Comparison of ENCODE assay signal across 8 cellular contexts in genomic region chr2:201070966-201071304, GRCh38. TPM values are rescaled to one million over a fixed set of nuclear protein-coding genes. Genes with fewer than 3 reads are reported as not detected.
DNase-seq lines count a peak whose midpoint lies in the region; ATAC-seq, FAIRE-seq and TF ChIP-seq lines count a peak whose summit lies in the region.

No MANE protein-coding gene starts in this region.

- H3K36me3 ChIP-seq in right atrium auricular region (no peaks in the 10 kb centered on the region), endothelial cell of umbilical vein (ENCODE audit: control insufficient read depth in 2 of 2, extremely low read depth in 1 of 2, insufficient read depth in 2 of 2, low read length in 2 of 2) (no peaks in the 10 kb centered on the region), neuron (ENCODE audit: insufficient read depth, low read length) (no peaks in the 10 kb centered on the region)

- DNase-seq in right atrium auricular region (ENCODE audit: low spot score) (no peak), Right ventricle myocardium inferior (ENCODE audit: missing footprints) (no peak), RWPE1 (ENCODE audit: low spot score) (peak; percentile 42), endothelial cell of umbilical vein (ENCODE audit: low read depth, low spot score) (no peak), COR-L47 (lab: John Stamatoyannopoulos, UW) (no peak), MV-4-11 (lab: John Stamatoyannopoulos, UW) (no peak)
- DNase-seq in stimulated activated CD4-positive, alpha-beta T cell treated with anti-CD3 and anti-CD28 coated beads, Interleukin-12 subunit alpha, Interleukin-12 subunit beta, amount 100 ng/mL, for 4 hours, result no peak

- TF ChIP-seq CTCF in right atrium auricular region (IDR thresholded peaks at IDR 0.05) (no peak), RWPE1 (conservative IDR thresholded peaks at IDR 0.05; ENCODE audit: low read depth) (no peak), endothelial cell of umbilical vein (IDR thresholded peaks at IDR 0.05; ENCODE audit: extremely low read depth in 1 of 2, insufficient read depth in 1 of 2, low read depth in 1 of 2, low read length in 2 of 2) (no peak)

- peak overlapping the region; percentile 95 for H3K9ac ChIP-seq in endothelial cell of umbilical vein (replicated peaks; ENCODE audit: extremely low read depth, insufficient read depth, low read length)

- H3K79me2 ChIP-seq in endothelial cell of umbilical vein (ENCODE audit: control insufficient read depth, insufficient read depth, low read length), result peaks cover 73% of the 10 kb centered on the region

- FAIRE-seq in endothelial cell of umbilical vein (lab: Jason Lieb, UNC), result no peak

- dilution Hi-C loops in endothelial cell of umbilical vein (cut with MboI; ENCODE audit: extremely low pct_ligation_motif_present, low sequenced_read_pairs), result no loop called here

- ATAC-seq in Right ventricle myocardium inferior, result no peak

- H3K4me2 ChIP-seq in endothelial cell of umbilical vein (ENCODE audit: insufficient read depth, low read length), result peak overlapping the region; percentile 98

- H3K4me3 ChIP-seq in right atrium auricular region, result peak overlapping the region; percentile 86 to 98
- H3K4me3 ChIP-seq in endothelial cell of umbilical vein (replicated peaks in 1 of 3; ENCODE audit: insufficient read depth in 1 of 3, low read depth in 1 of 3, low read length in 3 of 3), result peak overlapping the region; percentile 94 to 99 (median 94)
- H3K4me3 ChIP-seq in neuron (ENCODE audit: low read length), result peak overlapping the region; percentile 82

- peaks cover 0 to 44% of the 10 kb centered on the region in 2 donors for H3K4me1 ChIP-seq in right atrium auricular region
- peaks cover 34% of the 10 kb centered on the region for H3K4me1 ChIP-seq in endothelial cell of umbilical vein (ENCODE audit: control insufficient read depth, extremely low read depth, insufficient read depth, low read length)
- H3K4me1 ChIP-seq in neuron (ENCODE audit: insufficient read depth, low read length), result peaks cover 20% of the 10 kb centered on the region

- BruUV-seq in endothelial cell of umbilical vein (replicated peaks; lab: Mats Ljungman, UMichigan), result no TSS peak

- CTCF ChIA-PET in RWPE1 (lab: Yijun Ruan, JAX), result interaction anchor here (0.8 to 1.0 kb wide), 2 partner anchors 106 to 358 kb away, joined by 4 read pairs; no protein-coding TSS in a partner anchor
- CTCF ChIA-PET in endothelial cell of umbilical vein (lab: Charles Lee), result interaction anchor here (0.8 to 3.9 kb wide), 6 partner anchors 83 to 170 kb away, joined by 3 to 43 read pairs (median 6); partner anchors contain the start of gene CASP10

- H3K9me3 ChIP-seq in right atrium auricular region (no peaks in the 10 kb centered on the region), endothelial cell of umbilical vein (replicated peaks; ENCODE audit: control insufficient read depth, insufficient read depth, low read length) (no peaks in the 10 kb centered on the region), neuron (ENCODE audit: low read length) (no peaks in the 10 kb centered on the region)

- no peak for TF ChIP-seq POLR2A in endothelial cell of umbilical vein (IDR thresholded peaks at IDR 0.05; ENCODE audit: low read depth, low read length)

- POLR2A ChIA-PET in RWPE1 (lab: Yijun Ruan, JAX; ENCODE audit: low non-redundant PET), result no interaction called here
- POLR2A ChIA-PET in endothelial cell of umbilical vein (lab: Charles Lee), result interaction anchor here (0.7 kb wide), 1 partner anchor 56 kb away, joined by 3 read pairs; no protein-coding TSS in a partner anchor

- no peaks in the 10 kb centered on the region for H3K27me3 ChIP-seq in right atrium auricular region
- no peaks in the 10 kb centered on the region for H3K27me3 ChIP-seq in endothelial cell of umbilical vein (ENCODE audit: control insufficient read depth in 2 of 2, insufficient read depth in 2 of 2, low read length in 2 of 2)
- no peaks in the 10 kb centered on the region for H3K27me3 ChIP-seq in neuron (ENCODE audit: insufficient read depth, low read length)

- H3K27ac ChIP-seq in right atrium auricular region (peak overlapping the region; percentile 86 to 89), RWPE1 (peak overlapping the region; percentile 82), endothelial cell of umbilical vein (ENCODE audit: insufficient read depth, low read depth, low read length) (peak overlapping the region; percentile 94)

- no peaks in the 10 kb centered on the region for H3K9me1 ChIP-seq in endothelial cell of umbilical vein (replicated peaks; ENCODE audit: control insufficient read depth, extremely low read depth, insufficient read depth, low read length)

- peaks cover 3% of the 10 kb centered on the region for H4K20me1 ChIP-seq in endothelial cell of umbilical vein (replicated peaks; ENCODE audit: control insufficient read depth, extremely low read depth, insufficient read depth, low read length)

- peak overlapping the region; percentile 96 for H2AFZ ChIP-seq in endothelial cell of umbilical vein (ENCODE audit: low read depth, low read length)
- H2AFZ ChIP-seq in neuron (ENCODE audit: low read depth, low read length), result peak overlapping the region; percentile 66

- intact Hi-C loops in Right ventricle myocardium inferior (cut with DNase I), result loop anchor here (1.0 to 5.0 kb wide), 4 partner anchors 46 to 108 kb away; partner anchors contain the start of genes CFLAR and ORC2
- intact Hi-C loops in endothelial cell of umbilical vein (cut with micrococcal nuclease), result loop anchor here (1.0 to 5.0 kb wide), 5 partner anchors 46 to 359 kb away; partner anchors contain the start of gene ORC2

TF ChIP-seq in endothelial cell of umbilical vein, 7 proteins besides CTCF, POLR2A, EP300 and RAD21:
- TF ChIP-seq JUN (IDR thresholded peaks at IDR 0.05; ENCODE audit: borderline replicate concordance, insufficient read depth, insufficient read length, low read depth) (no peak), POLR2AphosphoS5 (IDR thresholded peaks at IDR 0.05; ENCODE audit: insufficient read depth, low read depth, low read length) (no peak), MYC (IDR thresholded peaks at IDR 0.05; ENCODE audit: low read depth, low read length) (no peak), MAX (IDR thresholded peaks at IDR 0.05; ENCODE audit: insufficient read depth, insufficient read length) (no peak), FOS (IDR thresholded peaks at IDR 0.05; ENCODE audit: borderline replicate concordance, insufficient read depth, low read length) (no peak), GATA2 (IDR thresholded peaks at IDR 0.05; ENCODE audit: insufficient read depth, insufficient read length, low read depth, low read length) (no peak), EZH2 (IDR thresholded peaks at IDR 0.05; ENCODE audit: borderline replicate concordance, low read depth, low read length, severe bottlenecking) (no peak)
TF ChIP-seq in endothelial cell of umbilical vein: peak in this region for 0.

RNA-seq across cellular contexts. Expression of gene HYCC2, which starts 0.5 kb away (rescaled TPM):
- total RNA-seq in right atrium auricular region (1 to 10 TPM; 4.0 to 4.8 TPM), Right ventricle myocardium inferior (14.5 TPM), endothelial cell of umbilical vein (20.3 and 21.2 TPM in 2 replicates)
- 2.4 and 3.0 TPM in 2 replicates for polyA plus RNA-seq in endothelial cell of umbilical vein
- 2.2 and 2.4 TPM in 2 replicates for polyA plus RNA-seq in endothelial cell of umbilical vein (2011; cell fraction: cytosol; rRNA removed)
- 12.7 and 15.7 TPM in 2 replicates for polyA plus RNA-seq in endothelial cell of umbilical vein (2011; cell fraction: nucleus; rRNA removed)
- polyA plus RNA-seq in endothelial cell of umbilical vein (2012), result 5.3 and 6.0 TPM in 2 replicates
- polyA minus RNA-seq in endothelial cell of umbilical vein, result 16.8 and 18.2 TPM in 2 replicates
- polyA minus RNA-seq in endothelial cell of umbilical vein (2011; cell fraction: cytosol; rRNA and poly(A)+ RNA removed), result 5.9 TPM
- 35.0 and 53.9 TPM in 2 replicates for polyA minus RNA-seq in endothelial cell of umbilical vein (2011; cell fraction: nucleus; rRNA and poly(A)+ RNA removed)

RNA-seq across cellular contexts. Expression of gene NDUFB3, which starts 0.9 kb away (rescaled TPM):
- total RNA-seq in right atrium auricular region, result 100 to 1,000 TPM; 152 to 238 TPM
- total RNA-seq in Right ventricle myocardium inferior, result 555 TPM
- total RNA-seq in endothelial cell of umbilical vein, result 96.7 and 101 TPM in 2 replicates
- polyA plus RNA-seq in endothelial cell of umbilical vein, result 41.8 and 65.6 TPM in 2 replicates
- 73.5 and 94.3 TPM in 2 replicates for polyA plus RNA-seq in endothelial cell of umbilical vein (2011; cell fraction: cytosol; rRNA removed)
- polyA plus RNA-seq in endothelial cell of umbilical vein (2011; cell fraction: nucleus; rRNA removed), result 23.2 and 36.0 TPM in 2 replicates
- 106 and 132 TPM in 2 replicates for polyA plus RNA-seq in endothelial cell of umbilical vein (2012)
- polyA minus RNA-seq in endothelial cell of umbilical vein, result 13.7 and 26.9 TPM in 2 replicates
- 12.1 TPM for polyA minus RNA-seq in endothelial cell of umbilical vein (2011; cell fraction: cytosol; rRNA and poly(A)+ RNA removed)
- 5.7 and 5.8 TPM in 2 replicates for polyA minus RNA-seq in endothelial cell of umbilical vein (2011; cell fraction: nucleus; rRNA and poly(A)+ RNA removed)

RNA-seq across cellular contexts. Expression of gene CFLAR, which starts 45.0 kb away (rescaled TPM):
- total RNA-seq in right atrium auricular region (100 to 1,000 TPM; 154 to 179 TPM), Right ventricle myocardium inferior (218 TPM), endothelial cell of umbilical vein (222 and 260 TPM in 2 replicates)
- polyA plus RNA-seq in endothelial cell of umbilical vein, result 85.5 and 104 TPM in 2 replicates
- 88.8 and 91.9 TPM in 2 replicates for polyA plus RNA-seq in endothelial cell of umbilical vein (2011; cell fraction: cytosol; rRNA removed)
- polyA plus RNA-seq in endothelial cell of umbilical vein (2011; cell fraction: nucleus; rRNA removed), result 323 and 358 TPM in 2 replicates
- polyA plus RNA-seq in endothelial cell of umbilical vein (2012), result 177 and 182 TPM in 2 replicates
- polyA minus RNA-seq in endothelial cell of umbilical vein, result 353 and 362 TPM in 2 replicates
- polyA minus RNA-seq in endothelial cell of umbilical vein (2011; cell fraction: cytosol; rRNA and poly(A)+ RNA removed), result 5.4 TPM
- polyA minus RNA-seq in endothelial cell of umbilical vein (2011; cell fraction: nucleus; rRNA and poly(A)+ RNA removed), result 427 and 521 TPM in 2 replicates
